8 cellular contexts compared by ENCODE assay signal in the genomic region with DNA sequence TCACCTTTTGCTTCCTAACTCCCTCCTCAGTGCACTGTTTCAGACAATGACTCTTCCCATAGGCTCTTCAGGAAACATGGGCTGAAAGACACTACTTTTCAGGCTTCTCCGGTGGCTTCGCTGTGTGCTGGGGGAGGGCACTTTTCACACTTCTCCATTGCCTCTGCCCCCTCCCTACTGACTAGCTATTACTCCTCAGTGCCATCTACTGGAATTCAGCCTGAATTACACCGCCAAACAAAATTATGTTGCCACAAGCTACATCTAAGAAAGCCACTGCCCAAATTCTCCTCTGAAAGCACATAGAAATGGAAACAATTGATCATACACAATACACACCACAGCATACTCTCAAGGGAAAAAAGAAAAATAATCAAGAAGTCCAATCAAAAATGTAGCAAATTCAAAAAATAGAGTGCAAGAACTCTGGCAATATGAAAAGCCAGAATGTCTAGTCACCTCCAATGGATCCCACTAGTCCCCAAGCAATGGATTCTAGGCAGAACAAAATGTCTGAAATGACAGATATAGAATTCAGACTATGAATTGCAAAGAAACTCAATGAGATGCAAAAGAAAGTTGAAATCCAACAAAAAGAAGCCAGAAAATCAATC.
A peak's percentile ranks its signal among the peaks of the same experiment; 100 is the strongest.
DNase-seq lines count a peak whose midpoint lies in the region; ATAC-seq and TF ChIP-seq lines count a peak whose summit lies in the region.

No MANE protein-coding gene starts in this region.

- intact Hi-C loops in HCT116 (cut with micrococcal nuclease) (no loop called here), spleen (cut with DNase I; ENCODE audit: low total_unique reads) (no loop called here)

- H3K4me3 Mint-ChIP-seq in activated CD8-positive, alpha-beta memory T cell treated with anti-CD3 and anti-CD28 coated beads, Interleukin-2, amount 10 ng/mL, durations not matched to agents 7 days and 5 days, result no peak overlapping the region

- H3K9ac ChIP-seq in HCT116 (ENCODE audit: low read length), result no peak overlapping the region

- no peak overlapping the region for H3K27ac Mint-ChIP-seq in activated CD8-positive, alpha-beta memory T cell treated with anti-CD3 and anti-CD28 coated beads, Interleukin-2, amount 10 ng/mL, durations not matched to agents 7 days and 5 days

- no peak overlapping the region for H3K4me2 ChIP-seq in HCT116 (ENCODE audit: low read length)

- TF ChIP-seq RAD21 in HCT116 (IDR thresholded peaks at IDR 0.05; ENCODE audit: low read depth), result no peak

- H3K4me1 ChIP-seq in HCT116 (ENCODE audit: control insufficient read depth in 1 of 2, insufficient read depth in 2 of 2, low read length in 2 of 2) (no peaks in the 10 kb centered on the region), Peyer's patch (no peaks in the 10 kb centered on the region), spleen (no peaks in the 10 kb centered on the region), upper lobe of left lung (no peaks in the 10 kb centered on the region)

- ATAC-seq in HCT116 (no peak), upper lobe of left lung (ENCODE audit: low FRiP score in 2 of 2) (no peak)
- ATAC-seq in activated CD8-positive, alpha-beta memory T cell treated with anti-CD3 and anti-CD28 coated beads, Interleukin-2, amount 10 ng/mL, durations not matched to agents 7 days and 5 days, result no peak

- H3K9me2 ChIP-seq in HCT116 (ENCODE audit: insufficient read depth), result no peaks in the 10 kb centered on the region

- H3K4me3 ChIP-seq in HCT116 (replicated peaks in 1 of 2; ENCODE audit: low read depth in 1 of 2, low read length in 2 of 2), result no peak overlapping the region
- H3K4me3 ChIP-seq in Peyer's patch, result no peak overlapping the region
- no peak overlapping the region for H3K4me3 ChIP-seq in spleen
- no peak overlapping the region for H3K4me3 ChIP-seq in upper lobe of left lung

- H3K36me3 Mint-ChIP-seq in activated CD8-positive, alpha-beta memory T cell treated with anti-CD3 and anti-CD28 coated beads, Interleukin-2, amount 10 ng/mL, durations not matched to agents 7 days and 5 days, result no peaks in the 10 kb centered on the region

- H2AFZ ChIP-seq in HCT116 (ENCODE audit: low read depth, low read length, poor library complexity, severe bottlenecking), result no peak overlapping the region

- H3K4me1 Mint-ChIP-seq in activated CD8-positive, alpha-beta memory T cell treated with anti-CD3 and anti-CD28 coated beads, Interleukin-2, amount 10 ng/mL, durations not matched to agents 7 days and 5 days, result no peaks in the 10 kb centered on the region

- no peaks in the 10 kb centered on the region for H3K27me3 Mint-ChIP-seq in activated CD8-positive, alpha-beta memory T cell treated with anti-CD3 and anti-CD28 coated beads, Interleukin-2, amount 10 ng/mL, durations not matched to agents 7 days and 5 days

- H4K20me1 ChIP-seq in HCT116 (ENCODE audit: insufficient read depth), result no peaks in the 10 kb centered on the region

- no peak for TF ChIP-seq EP300 in upper lobe of left lung (IDR thresholded peaks at IDR 0.05)

- no TSS peak for BruUV-seq in HCT116 (replicated peaks; lab: Mats Ljungman, UMichigan)

- POLR2A ChIA-PET in HCT116 (lab: Charles Lee), result no interaction called here

- peaks cover 7 to 11% of the 10 kb centered on the region in 2 experiments; a peak in 3 of 4 replicates for H3K9me3 ChIP-seq in HCT116 (ENCODE audit: control insufficient read depth in 1 of 2, insufficient read depth in 1 of 2, low read depth in 1 of 2, low read length in 2 of 2)
- no peaks in the 10 kb centered on the region for H3K9me3 ChIP-seq in Peyer's patch
- H3K9me3 ChIP-seq in spleen, result peaks cover 0 to 38% (median 13%) of the 10 kb centered on the region in 8 donors
- no peaks in the 10 kb centered on the region for H3K9me3 ChIP-seq in upper lobe of left lung

- TF ChIP-seq CTCF in HCT116 (IDR thresholded peaks at IDR 0.05 in 2 of 3, conservative IDR thresholded peaks at IDR 0.05 in 1 of 3; ENCODE audit: borderline replicate concordance in 1 of 3, insufficient read depth in 1 of 3, low read depth in 2 of 3, low read length in 2 of 3) (peak in 2 of 3 experiments; percentile 54 to 56; a peak in 4 of 6 replicates), Peyer's patch (IDR thresholded peaks at IDR 0.05) (peak in 4 of 6 experiments; percentile 13 to 54 (median 42)), spleen (IDR thresholded peaks at IDR 0.05 in 8 of 11, conservative IDR thresholded peaks at IDR 0.05 in 3 of 11) (peak in 5 of 11 experiments; percentile 15 to 25 (median 22)), upper lobe of left lung (IDR thresholded peaks at IDR 0.05) (peak in 3 of 6 experiments; percentile 20 to 48 (median 25))

- no peak overlapping the region for H3K27ac ChIP-seq in HCT116 (ENCODE audit: low read depth, low read length)
- H3K27ac ChIP-seq in Peyer's patch, result no peak overlapping the region
- H3K27ac ChIP-seq in spleen, result no peak overlapping the region
- no peak overlapping the region for H3K27ac ChIP-seq in upper lobe of left lung

- H3K79me2 ChIP-seq in HCT116 (ENCODE audit: insufficient read depth, low read length), result no peaks in the 10 kb centered on the region

- H3K36me3 ChIP-seq in HCT116 (ENCODE audit: control insufficient read depth in 1 of 2, insufficient read depth in 2 of 2, low read length in 2 of 2) (no peaks in the 10 kb centered on the region), Peyer's patch (no peaks in the 10 kb centered on the region), spleen (no peaks in the 10 kb centered on the region), upper lobe of left lung (no peaks in the 10 kb centered on the region)

- RAD21 ChIA-PET in HCT116 (lab: Charles Lee; ENCODE audit: low non-redundant PET in 1 of 2, low total read pairs in 2 of 2, uncharacterized antibody in 2 of 2, unreplicated experiment in 2 of 2), result no interaction called here

- WGBS in spleen, 5 donors, result 54 to 65% (median 58%) methylated on average over 3 of the region's 3 CpGs
- 58% methylated on average over 3 of the region's 3 CpGs for WGBS in upper lobe of left lung, 2 donors

- no peaks in the 10 kb centered on the region for H3K27me3 ChIP-seq in HCT116 (ENCODE audit: insufficient read depth, low read length)
- no peaks in the 10 kb centered on the region for H3K27me3 ChIP-seq in Peyer's patch
- no peaks in the 10 kb centered on the region for H3K27me3 ChIP-seq in spleen (replicated peaks in 1 of 7)
- no peaks in the 10 kb centered on the region for H3K27me3 ChIP-seq in upper lobe of left lung

- CTCF ChIA-PET in HCT116 (lab: Charles Lee), result no interaction called here
- CTCF ChIA-PET in activated CD8-positive, alpha-beta memory T cell treated with anti-CD3 and anti-CD28 coated beads, Interleukin-2, amount 10 ng/mL, durations not matched to agents 7 days and 5 days (lab: Charles Lee), result interaction anchor here (0.7 kb wide), 1 partner anchor 106 kb away, joined by 3 read pairs; no protein-coding TSS in a partner anchor

- TF ChIP-seq POLR2A in HCT116 (IDR thresholded peaks at IDR 0.05; ENCODE audit: borderline replicate concordance, extremely low read depth, insufficient read depth, insufficient read length) (no peak), Peyer's patch (IDR thresholded peaks at IDR 0.05) (no peak), spleen (IDR thresholded peaks at IDR 0.05) (no peak), upper lobe of left lung (IDR thresholded peaks at IDR 0.05) (no peak)

- H3K9me3 Mint-ChIP-seq in activated CD8-positive, alpha-beta memory T cell treated with anti-CD3 and anti-CD28 coated beads, Interleukin-2, amount 10 ng/mL, durations not matched to agents 7 days and 5 days (ENCODE audit: low read depth), result peaks cover 9% of the 10 kb centered on the region

- DNase-seq in Daoy (ENCODE audit: low read depth) (peak; percentile 1), HCT116 (ENCODE audit: low read depth, low spot score) (no peak), Peyer's patch (no peak), iPS-NIHi7 (ENCODE audit: extremely low spot score) (peak; percentile 61), NCI-H2196 (lab: John Stamatoyannopoulos, UW; ENCODE audit: unreplicated experiment) (no peak), spleen (no peak), upper lobe of left lung (no peak)
- no peak for DNase-seq in activated CD8-positive, alpha-beta memory T cell treated with anti-CD3 and anti-CD28 coated beads, Interleukin-2, amount 10 ng/mL, durations not matched to agents 7 days and 5 days

TF ChIP-seq in HCT116, 20 proteins besides CTCF, POLR2A, EP300 and RAD21 (continues in another document):
- TF ChIP-seq FOSL1 (IDR thresholded peaks at IDR 0.05; ENCODE audit: low read depth), result no peak
- TF ChIP-seq, protein P1, sequence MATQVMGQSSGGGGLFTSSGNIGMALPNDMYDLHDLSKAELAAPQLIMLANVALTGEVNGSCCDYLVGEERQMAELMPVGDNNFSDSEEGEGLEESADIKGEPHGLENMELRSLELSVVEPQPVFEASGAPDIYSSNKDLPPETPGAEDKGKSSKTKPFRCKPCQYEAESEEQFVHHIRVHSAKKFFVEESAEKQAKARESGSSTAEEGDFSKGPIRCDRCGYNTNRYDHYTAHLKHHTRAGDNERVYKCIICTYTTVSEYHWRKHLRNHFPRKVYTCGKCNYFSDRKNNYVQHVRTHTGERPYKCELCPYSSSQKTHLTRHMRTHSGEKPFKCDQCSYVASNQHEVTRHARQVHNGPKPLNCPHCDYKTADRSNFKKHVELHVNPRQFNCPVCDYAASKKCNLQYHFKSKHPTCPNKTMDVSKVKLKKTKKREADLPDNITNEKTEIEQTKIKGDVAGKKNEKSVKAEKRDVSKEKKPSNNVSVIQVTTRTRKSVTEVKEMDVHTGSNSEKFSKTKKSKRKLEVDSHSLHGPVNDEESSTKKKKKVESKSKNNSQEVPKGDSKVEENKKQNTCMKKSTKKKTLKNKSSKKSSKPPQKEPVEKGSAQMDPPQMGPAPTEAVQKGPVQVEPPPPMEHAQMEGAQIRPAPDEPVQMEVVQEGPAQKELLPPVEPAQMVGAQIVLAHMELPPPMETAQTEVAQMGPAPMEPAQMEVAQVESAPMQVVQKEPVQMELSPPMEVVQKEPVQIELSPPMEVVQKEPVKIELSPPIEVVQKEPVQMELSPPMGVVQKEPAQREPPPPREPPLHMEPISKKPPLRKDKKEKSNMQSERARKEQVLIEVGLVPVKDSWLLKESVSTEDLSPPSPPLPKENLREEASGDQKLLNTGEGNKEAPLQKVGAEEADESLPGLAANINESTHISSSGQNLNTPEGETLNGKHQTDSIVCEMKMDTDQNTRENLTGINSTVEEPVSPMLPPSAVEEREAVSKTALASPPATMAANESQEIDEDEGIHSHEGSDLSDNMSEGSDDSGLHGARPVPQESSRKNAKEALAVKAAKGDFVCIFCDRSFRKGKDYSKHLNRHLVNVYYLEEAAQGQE (IDR thresholded peaks at IDR 0.05; ENCODE audit: low read depth), result no peak
- no peak for TF ChIP-seq ZFX (IDR thresholded peaks at IDR 0.05)
- TF ChIP-seq EZH2phosphoT487 (IDR thresholded peaks at IDR 0.05; ENCODE audit: borderline replicate concordance), result no peak
- TF ChIP-seq CEBPB (IDR thresholded peaks at IDR 0.05; ENCODE audit: low read depth), result no peak
- no peak for TF ChIP-seq SP1 (IDR thresholded peaks at IDR 0.05; ENCODE audit: low read depth)
- no peak for TF ChIP-seq SIN3A (IDR thresholded peaks at IDR 0.05; ENCODE audit: low read depth)
- no peak for TF ChIP-seq CBX3 (IDR thresholded peaks at IDR 0.05; ENCODE audit: low read depth)
- no peak for TF ChIP-seq EZH2 (IDR thresholded peaks at IDR 0.05)
- no peak for TF ChIP-seq SRF (IDR thresholded peaks at IDR 0.05; ENCODE audit: low read depth)
- no peak for TF ChIP-seq ELF1 (IDR thresholded peaks at IDR 0.05; ENCODE audit: borderline replicate concordance, low read depth)

Comparison
In these comparisons a context has a peak if more than half of its experiments do, and no peak if none do; other contexts are left out.
1. DNase-seq: peak in Daoy (single experiment) and iPS-NIHi7 (single experiment); none in HCT116 (single experiment), Peyer's patch (0 of 3), NCI-H2196 (single experiment), spleen (single experiment), activated CD8-positive, alpha-beta memory T cell treated with anti-CD3 and anti-CD28 coated beads, Interleukin-2, amount 10 ng/mL, durations not matched to agents 7 days and 5 days (single experiment) and upper lobe of left lung (0 of 2).